ENCODE assay signal across 8 cellular contexts in the genomic region with DNA sequence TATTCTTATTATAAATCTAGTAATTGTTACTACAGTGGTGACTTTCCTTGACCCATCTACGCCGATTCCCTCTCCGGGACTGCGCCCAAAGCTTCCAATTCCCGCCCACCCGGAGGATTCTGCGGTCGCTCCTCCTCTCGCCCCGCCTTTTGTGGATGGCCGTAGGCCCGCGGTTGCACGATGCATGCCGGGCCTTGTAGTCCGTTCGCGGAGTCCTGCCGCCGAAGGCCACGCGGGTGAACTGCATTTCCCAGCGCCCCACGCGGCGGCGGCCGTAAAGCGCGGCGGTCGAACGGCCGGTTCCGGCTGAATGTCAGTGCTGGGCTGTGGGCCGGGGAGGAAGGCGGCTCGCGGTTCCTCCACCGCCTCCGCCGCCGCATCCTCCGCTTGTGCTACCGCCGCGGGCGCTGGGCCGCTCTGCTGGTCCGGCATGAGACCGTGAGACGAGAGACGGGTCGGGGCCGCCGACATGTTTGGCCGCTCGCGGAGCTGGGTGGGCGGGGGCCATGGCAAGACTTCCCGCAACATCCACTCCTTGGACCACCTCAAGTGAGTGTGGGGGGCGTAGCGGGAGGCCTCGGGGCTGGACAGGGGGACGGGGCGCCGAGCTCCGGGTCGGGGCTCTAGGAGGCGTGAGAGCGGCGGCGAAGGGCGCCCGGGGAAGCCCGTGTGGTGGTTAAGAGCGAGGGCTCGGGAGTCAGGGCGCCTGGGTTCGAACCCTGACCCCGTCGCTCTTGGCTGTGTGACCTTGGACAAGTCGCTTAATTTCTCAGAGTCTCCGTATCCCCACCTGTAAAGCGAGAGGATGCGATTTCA. TPM values are rescaled to one million over a fixed set of nuclear protein-coding genes. Genes with fewer than 3 reads are reported as not detected.
DNase-seq lines count a peak whose midpoint lies in the region; ATAC-seq, FAIRE-seq and TF ChIP-seq lines count a peak whose summit lies in the region.

A gene with protein sequence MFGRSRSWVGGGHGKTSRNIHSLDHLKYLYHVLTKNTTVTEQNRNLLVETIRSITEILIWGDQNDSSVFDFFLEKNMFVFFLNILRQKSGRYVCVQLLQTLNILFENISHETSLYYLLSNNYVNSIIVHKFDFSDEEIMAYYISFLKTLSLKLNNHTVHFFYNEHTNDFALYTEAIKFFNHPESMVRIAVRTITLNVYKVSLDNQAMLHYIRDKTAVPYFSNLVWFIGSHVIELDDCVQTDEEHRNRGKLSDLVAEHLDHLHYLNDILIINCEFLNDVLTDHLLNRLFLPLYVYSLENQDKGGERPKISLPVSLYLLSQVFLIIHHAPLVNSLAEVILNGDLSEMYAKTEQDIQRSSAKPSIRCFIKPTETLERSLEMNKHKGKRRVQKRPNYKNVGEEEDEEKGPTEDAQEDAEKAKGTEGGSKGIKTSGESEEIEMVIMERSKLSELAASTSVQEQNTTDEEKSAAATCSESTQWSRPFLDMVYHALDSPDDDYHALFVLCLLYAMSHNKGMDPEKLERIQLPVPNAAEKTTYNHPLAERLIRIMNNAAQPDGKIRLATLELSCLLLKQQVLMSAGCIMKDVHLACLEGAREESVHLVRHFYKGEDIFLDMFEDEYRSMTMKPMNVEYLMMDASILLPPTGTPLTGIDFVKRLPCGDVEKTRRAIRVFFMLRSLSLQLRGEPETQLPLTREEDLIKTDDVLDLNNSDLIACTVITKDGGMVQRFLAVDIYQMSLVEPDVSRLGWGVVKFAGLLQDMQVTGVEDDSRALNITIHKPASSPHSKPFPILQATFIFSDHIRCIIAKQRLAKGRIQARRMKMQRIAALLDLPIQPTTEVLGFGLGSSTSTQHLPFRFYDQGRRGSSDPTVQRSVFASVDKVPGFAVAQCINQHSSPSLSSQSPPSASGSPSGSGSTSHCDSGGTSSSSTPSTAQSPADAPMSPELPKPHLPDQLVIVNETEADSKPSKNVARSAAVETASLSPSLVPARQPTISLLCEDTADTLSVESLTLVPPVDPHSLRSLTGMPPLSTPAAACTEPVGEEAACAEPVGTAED (plus strand): TSS at position 316 of the 816 bp plus-strand sequence. CDS start 154 bp downstream, at position 470.

- FAIRE-seq in D721Med (lab: Jason Lieb, UNC) (no peak), endometrium (lab: Jason Lieb, UNC) (peak; percentile 88)

- H3K4me3 ChIP-seq in OCI-LY1 (ENCODE audit: low read depth, low read length, poor library complexity, severe bottlenecking) (peak within 1 kb of the TSS; percentile 92), mesodermal cell (ENCODE audit: extremely low read depth, insufficient read depth, low read length, poor library complexity, severe bottlenecking) (peak within 1 kb of the TSS; percentile 91)

- H4K20me1 ChIP-seq in OCI-LY1 (ENCODE audit: insufficient read depth, low read length): no peaks in the 10 kb centered on the region

- peak within 1 kb of the TSS; percentile 80 for H3K4me2 ChIP-seq in OCI-LY1 (ENCODE audit: low read length)

- H3K27ac ChIP-seq in OCI-LY1 (ENCODE audit: low read depth, low read length, poor library complexity, severe bottlenecking) (no peak within 1 kb of the TSS), mesodermal cell (ENCODE audit: low read depth, low read length, severe bottlenecking) (no peak within 1 kb of the TSS)

- TF ChIP-seq CTCF in D721Med (IDR thresholded peaks at IDR 0.05; ENCODE audit: insufficient read depth, missing control alignments): no peak
- no peak for TF ChIP-seq CTCF in OCI-LY1 (IDR thresholded peaks at IDR 0.05; ENCODE audit: low read length)

- H3F3A ChIP-seq in OCI-LY1 (ENCODE audit: insufficient read depth, low read length): no peaks in the 10 kb centered on the region

- H3K79me2 ChIP-seq in OCI-LY1 (ENCODE audit: insufficient read depth, low read length): peaks cover 16% of the 10 kb centered on the region

- no peaks in the 10 kb centered on the region for H3K27me3 ChIP-seq in OCI-LY1 (ENCODE audit: insufficient read depth, low read length)

- peak within 1 kb of the TSS; percentile 82 for H3K9ac ChIP-seq in OCI-LY1 (ENCODE audit: low read length)

- H3K9me3 ChIP-seq in OCI-LY1 (ENCODE audit: low read length): no peaks in the 10 kb centered on the region
- H3K9me3 ChIP-seq in mesodermal cell (ENCODE audit: control insufficient read depth, low read length): no peaks in the 10 kb centered on the region

- no peak within 1 kb of the TSS for H2AFZ ChIP-seq in OCI-LY1 (ENCODE audit: low read length)

- DNase-seq in D721Med (ENCODE audit: insufficient read length, low spot score) (peak; percentile 79), HuH-7 (ENCODE audit: low spot score) (peak; percentile 91)
- DNase-seq in activated CD8-positive, alpha-beta memory T cell treated with anti-CD3 and anti-CD28 coated beads, Interleukin-2, amount 50 U/mL, for 24 hours (ENCODE audit: extremely low read depth): peak; percentile 84
- DNase-seq in stimulated activated CD8-positive, alpha-beta memory T cell treated with anti-CD3 and anti-CD28 coated beads, Interleukin-15, amount 100 ng/mL, for 24 hours (ENCODE audit: low read depth): peak; percentile 85

- 3% methylated on average over 56 to 58 of the region's 86 CpGs for WGBS in mesodermal cell (ENCODE audit: insufficient coverage in 2 of 2), 2 experiments

- peaks cover 75% of the 10 kb centered on the region for H3K4me1 ChIP-seq in OCI-LY1 (ENCODE audit: insufficient read depth, low read length, severe bottlenecking)
- H3K4me1 ChIP-seq in mesodermal cell (ENCODE audit: control insufficient read depth, insufficient read depth, low read length, poor library complexity, severe bottlenecking): peaks cover 44% of the 10 kb centered on the region

- H3K9me2 ChIP-seq in OCI-LY1 (ENCODE audit: low read depth, low read length): no peaks in the 10 kb centered on the region

- ATAC-seq in GM21515 (IDR thresholded peaks at IDR 0.05; ENCODE audit: unreplicated experiment): peak; percentile 57

- H3K36me3 ChIP-seq in OCI-LY1 (ENCODE audit: insufficient read depth, low read length) (no peaks in the 10 kb centered on the region; the same call in 1 of the 2 replicates), mesodermal cell (ENCODE audit: control insufficient read depth, insufficient read depth, low read length) (peaks cover 9% of the 10 kb centered on the region)

RNA-seq across cellular contexts. Expression of the gene that starts here (rescaled TPM):
- 18.3 TPM for polyA plus RNA-seq in mesodermal cell (2013, experiment 1 of 2)
- 17.3 TPM for polyA plus RNA-seq in mesodermal cell (2013, experiment 2 of 2)
